2 cellular contexts compared by ENCODE assay signal in genomic region chr3:165393458-165393857, GRCh38.
TF ChIP-seq lines count a peak whose summit lies in the region.

No MANE protein-coding gene starts in this region.

TF ChIP-seq in HepG2, 621 proteins besides CTCF, POLR2A, EP300 and RAD21:
- no peak for TF ChIP-seq SNRNP70 (IDR thresholded peaks at IDR 0.05; ENCODE audit: low read depth, low read length)
- TF ChIP-seq MAFK (conservative IDR thresholded peaks at IDR 0.05 in 1 of 2, IDR thresholded peaks at IDR 0.05 in 1 of 2; ENCODE audit: low read length in 2 of 2): peak; percentile 88 to 94; a peak in 3 of 4 replicates
- peak; percentile 91 for TF ChIP-seq MAFF (IDR thresholded peaks at IDR 0.05; ENCODE audit: low read depth, low read length)
TF ChIP-seq in HepG2: peak in this region for 2.

TF ChIP-seq in K562, 482 proteins besides CTCF, POLR2A, EP300 and RAD21:
- TF ChIP-seq MAFF (IDR thresholded peaks at IDR 0.05; ENCODE audit: low read length) (peak; percentile 55), MAFK (IDR thresholded peaks at IDR 0.05; ENCODE audit: low read length) (peak; percentile 64), FOXJ3 (CRISPR knock-in tag; IDR thresholded peaks at IDR 0.05) (no peak), STAT5A (IDR thresholded peaks at IDR 0.05; ENCODE audit: borderline replicate concordance, low read length) (no peak), PTRF (tag; IDR thresholded peaks at IDR 0.05) (no peak), ZNF431 (CRISPR knock-in tag; IDR thresholded peaks at IDR 0.05) (no peak), MAFG (tag; conservative IDR thresholded peaks at IDR 0.05) (peak; percentile 48), ZNF316 (IDR thresholded peaks at IDR 0.05) (peak; percentile 45; the same call in 1 of the 2 replicates), TGIF2 (CRISPR knock-in tag; IDR thresholded peaks at IDR 0.05) (no peak), NFE2L1 (tag; IDR thresholded peaks at IDR 0.05; ENCODE audit: borderline replicate concordance, low read depth) (no peak), C11orf30 (IDR thresholded peaks at IDR 0.05; ENCODE audit: low read depth) (0 out of 2 replicates have a peak, but pooled peaks have one; percentile 24)
